Comparison of ENCODE assay signal across 1 cellular context in the genomic region with DNA sequence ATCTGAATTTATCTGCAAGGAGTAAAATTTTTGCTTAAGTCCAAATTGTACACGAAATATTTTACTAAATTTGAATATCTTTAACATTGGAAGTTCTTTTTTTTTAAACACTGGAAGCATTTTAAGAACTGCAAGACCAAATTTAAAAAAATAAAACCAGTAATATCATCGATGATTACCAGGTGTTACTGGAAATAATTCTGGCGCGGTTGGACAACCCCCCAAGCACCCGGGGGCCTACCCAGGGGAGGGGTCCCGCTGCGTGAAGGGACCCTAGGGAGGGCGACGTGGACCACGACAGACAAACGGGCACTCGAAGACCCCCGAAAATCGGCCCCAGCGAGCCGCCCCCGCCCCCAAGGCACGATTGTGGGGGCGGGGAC.
TF ChIP-seq lines count a peak whose summit lies in the region.

No MANE protein-coding gene starts in this region.

TF ChIP-seq in endothelial cell of umbilical vein, 7 proteins besides CTCF, POLR2A, EP300 and RAD21:
- TF ChIP-seq, protein P1, sequence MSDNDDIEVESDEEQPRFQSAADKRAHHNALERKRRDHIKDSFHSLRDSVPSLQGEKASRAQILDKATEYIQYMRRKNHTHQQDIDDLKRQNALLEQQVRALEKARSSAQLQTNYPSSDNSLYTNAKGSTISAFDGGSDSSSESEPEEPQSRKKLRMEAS (IDR thresholded peaks at IDR 0.05; ENCODE audit: insufficient read depth, insufficient read length) = no peak
- no peak for TF ChIP-seq EZH2 (IDR thresholded peaks at IDR 0.05; ENCODE audit: borderline replicate concordance, low read depth, low read length, severe bottlenecking)
- TF ChIP-seq GATA2 (IDR thresholded peaks at IDR 0.05; ENCODE audit: insufficient read depth, insufficient read length, low read depth, low read length) = no peak
- no peak for TF ChIP-seq POLR2AphosphoS5 (IDR thresholded peaks at IDR 0.05; ENCODE audit: insufficient read depth, low read depth, low read length)
- TF ChIP-seq JUN (IDR thresholded peaks at IDR 0.05; ENCODE audit: borderline replicate concordance, insufficient read depth, insufficient read length, low read depth) = no peak
- TF ChIP-seq FOS (IDR thresholded peaks at IDR 0.05; ENCODE audit: borderline replicate concordance, insufficient read depth, low read length) = no peak
- no peak for TF ChIP-seq MYC (IDR thresholded peaks at IDR 0.05; ENCODE audit: low read depth, low read length)
TF ChIP-seq in endothelial cell of umbilical vein: peak in this region for 0.
